22 cellular contexts compared by ENCODE assay signal in genomic region chr17:10048951-10049350, GRCh38.
DNase-seq lines count a peak whose midpoint lies in the region; ATAC-seq and TF ChIP-seq lines count a peak whose summit lies in the region.
"Had no signal": no experiment of that assay in that cellular context is flagged by ENCODE, and none has a peak within 500 bp of the region (broad histone marks: within the 10 kb centered on the region; RNA-seq: fewer than 3 reads in every experiment).

No MANE protein-coding gene starts in this region.

- DNase-seq in cerebellar cortex (ENCODE audit: low spot score) (peak; percentile 12), right atrium auricular region (ENCODE audit: low spot score) (no peak), posterior vena cava (ENCODE audit: low spot score) (peak; percentile 31), T-helper 1 cell (no peak), MG63 (no peak), AML-193 (lab: John Stamatoyannopoulos, UW) (no peak)
- DNase-seq in CD8-positive, alpha-beta T cell, result no peak
- DNase-seq: activated CD8-positive, alpha-beta memory T cell treated with anti-CD3 and anti-CD28 coated beads, Interleukin-2, amount 50 U/mL, for 4 hours; activated naive CD4-positive, alpha-beta T cell treated with anti-CD3 and anti-CD28 coated beads for 36 hours; brain microvascular endothelial cell; GDM1; HFFc6; mammary epithelial cell; NCI-H1105; NCI-H2171; NK-92 treated with Interleukin-12 subunit alpha and Interleukin-12 subunit beta, amount 100 ng/mL, for 24 hours; SHP77; small intestine had no signal

- peaks cover 0 to 34% (median 8%) of the 10 kb centered on the region in 11 experiments; a peak in 11 of 22 replicates for H3K36me3 ChIP-seq in BLaER1 treated with 17β-estradiol and CSF1 and Interleukin-3, amounts not matched to agents 10 nM and 100 nM
- H3K36me3 ChIP-seq in right atrium auricular region (no peaks in the 10 kb centered on the region), MG63 (no peaks in the 10 kb centered on the region)
- H3K36me3 ChIP-seq in CD8-positive, alpha-beta T cell (ENCODE audit: insufficient read depth, low read length), result no peaks in the 10 kb centered on the region
- H3K36me3 ChIP-seq: brain microvascular endothelial cell, neutrophil had no signal

- intact Hi-C loops in posterior vena cava (cut with DNase I), result no loop called here
- intact Hi-C loops in CD8-positive, alpha-beta T cell (cut with DNase I, micrococcal nuclease), result no loop called here

- no peaks in the 10 kb centered on the region for H3K9me3 ChIP-seq in BLaER1 treated with 17β-estradiol and CSF1 and Interleukin-3, amounts not matched to agents 10 nM and 100 nM (replicated peaks in 1 of 11)
- H3K9me3 ChIP-seq in right atrium auricular region (no peaks in the 10 kb centered on the region), MG63 (no peaks in the 10 kb centered on the region)
- no peaks in the 10 kb centered on the region for H3K9me3 ChIP-seq in CD8-positive, alpha-beta T cell (ENCODE audit: low read length)
- H3K9me3 ChIP-seq: neutrophil had no signal

- peaks cover 94 to 100% (median 98%) of the 10 kb centered on the region in 10 experiments for H3K4me1 ChIP-seq in BLaER1 treated with 17β-estradiol and CSF1 and Interleukin-3, amounts not matched to agents 10 nM and 100 nM
- peaks cover 0 to 26% of the 10 kb centered on the region in 2 donors for H3K4me1 ChIP-seq in right atrium auricular region
- H3K4me1 ChIP-seq in CD8-positive, alpha-beta T cell (ENCODE audit: insufficient read depth, low read length), result no peaks in the 10 kb centered on the region

- CTCF ChIA-PET in CD8-positive, alpha-beta T cell (lab: Charles Lee), result interaction anchor here (0.9 kb wide), 1 partner anchor 145 kb away, joined by 3 read pairs; no protein-coding TSS in a partner anchor

- H3K9ac ChIP-seq in BLaER1 treated with 17β-estradiol and CSF1 and Interleukin-3, amounts not matched to agents 10 nM and 100 nM, result peak overlapping the region; percentile 40 to 93 (median 84); a peak in 16 of 22 replicates

- H3K4me3 Mint-ChIP-seq in CD8-positive, alpha-beta T cell, result no peak overlapping the region
- H3K4me3 Mint-ChIP-seq: activated naive CD4-positive, alpha-beta T cell treated with anti-CD3 and anti-CD28 coated beads for 36 hours; HFFc6; type B pancreatic cell had no signal

- H4K20me1 ChIP-seq in BLaER1 treated with 17β-estradiol and CSF1 and Interleukin-3, amounts not matched to agents 10 nM and 100 nM, result peaks cover 0 to 32% (median 12%) of the 10 kb centered on the region in 11 experiments; a peak in 10 of 22 replicates

- no peaks in the 10 kb centered on the region for H3K9me3 Mint-ChIP-seq in CD8-positive, alpha-beta T cell
- H3K9me3 Mint-ChIP-seq: activated naive CD4-positive, alpha-beta T cell treated with anti-CD3 and anti-CD28 coated beads for 36 hours; HFFc6; type B pancreatic cell had no signal

- ATAC-seq in CD8-positive, alpha-beta T cell, result no peak
- ATAC-seq: activated CD4-positive, CD25-positive, alpha-beta regulatory T cell treated with anti-CD3 and anti-CD28 coated beads, Interleukin-2, amount 50 U/mL, for 24 hours had no signal

- H3K4me3 ChIP-seq in BLaER1 treated with 17β-estradiol and CSF1 and Interleukin-3, amounts not matched to agents 10 nM and 100 nM, result peak overlapping the region in 5 of 10 experiments; percentile 41 to 75 (median 68); a peak in 10 of 20 replicates
- H3K4me3 ChIP-seq in right atrium auricular region (no peak overlapping the region), MG63 (no peak overlapping the region)
- H3K4me3 ChIP-seq in CD8-positive, alpha-beta T cell (ENCODE audit: low read depth, low read length), result no peak overlapping the region

- peaks cover 18% of the 10 kb centered on the region for H3K4me1 Mint-ChIP-seq in CD8-positive, alpha-beta T cell (ENCODE audit: low read depth)

- H3K4me2 ChIP-seq in BLaER1 treated with 17β-estradiol and CSF1 and Interleukin-3, amounts not matched to agents 10 nM and 100 nM, result peak overlapping the region; percentile 86 to 99 (median 95)

- no peak overlapping the region for H3K27ac Mint-ChIP-seq in CD8-positive, alpha-beta T cell
- H3K27ac Mint-ChIP-seq: activated naive CD4-positive, alpha-beta T cell treated with anti-CD3 and anti-CD28 coated beads for 36 hours; HFFc6; type B pancreatic cell had no signal

- no peaks in the 10 kb centered on the region for H3K27me3 Mint-ChIP-seq in CD8-positive, alpha-beta T cell (ENCODE audit: low read depth)
- H3K27me3 Mint-ChIP-seq: type B pancreatic cell had no signal

- peak overlapping the region; percentile 66 to 98 (median 95) for H3K27ac ChIP-seq in BLaER1 treated with 17β-estradiol and CSF1 and Interleukin-3, amounts not matched to agents 10 nM and 100 nM
- H3K27ac ChIP-seq in right atrium auricular region, result peak overlapping the region; percentile 2 to 41
- H3K27ac ChIP-seq in CD8-positive, alpha-beta T cell (ENCODE audit: low read depth, low read length), result no peak overlapping the region
- H3K27ac ChIP-seq: brain microvascular endothelial cell, neutrophil had no signal

- no peak for TF ChIP-seq CTCF in right atrium auricular region (IDR thresholded peaks at IDR 0.05)
- no peak for TF ChIP-seq CTCF in CD8-positive, alpha-beta T cell (IDR thresholded peaks at IDR 0.05)

- POLR2A ChIA-PET in CD8-positive, alpha-beta T cell (lab: Charles Lee), result interaction anchor here (0.9 kb wide), 1 partner anchor 14 kb away, joined by 3 read pairs; no protein-coding TSS in a partner anchor

- no peaks in the 10 kb centered on the region for H3K27me3 ChIP-seq in BLaER1 treated with 17β-estradiol and CSF1 and Interleukin-3, amounts not matched to agents 10 nM and 100 nM
- H3K27me3 ChIP-seq in right atrium auricular region (no peaks in the 10 kb centered on the region), MG63 (no peaks in the 10 kb centered on the region)
- no peaks in the 10 kb centered on the region for H3K27me3 ChIP-seq in CD8-positive, alpha-beta T cell (ENCODE audit: insufficient read depth, low read length)
- H3K27me3 ChIP-seq: brain microvascular endothelial cell, neutrophil had no signal

- no peaks in the 10 kb centered on the region for H3K36me3 Mint-ChIP-seq in CD8-positive, alpha-beta T cell
- H3K36me3 Mint-ChIP-seq: type B pancreatic cell had no signal

Comparison
In these comparisons a context has a peak if more than half of its experiments do, and no peak if none do; other contexts are left out.
1. DNase-seq: peak in cerebellar cortex (single experiment) and posterior vena cava (single experiment); none in right atrium auricular region (single experiment), T-helper 1 cell (0 of 5), CD8-positive, alpha-beta T cell (0 of 7), MG63 (single experiment) and AML-193 (0 of 2).